ENCODE assay signal across 6 cellular contexts in the genomic region with DNA sequence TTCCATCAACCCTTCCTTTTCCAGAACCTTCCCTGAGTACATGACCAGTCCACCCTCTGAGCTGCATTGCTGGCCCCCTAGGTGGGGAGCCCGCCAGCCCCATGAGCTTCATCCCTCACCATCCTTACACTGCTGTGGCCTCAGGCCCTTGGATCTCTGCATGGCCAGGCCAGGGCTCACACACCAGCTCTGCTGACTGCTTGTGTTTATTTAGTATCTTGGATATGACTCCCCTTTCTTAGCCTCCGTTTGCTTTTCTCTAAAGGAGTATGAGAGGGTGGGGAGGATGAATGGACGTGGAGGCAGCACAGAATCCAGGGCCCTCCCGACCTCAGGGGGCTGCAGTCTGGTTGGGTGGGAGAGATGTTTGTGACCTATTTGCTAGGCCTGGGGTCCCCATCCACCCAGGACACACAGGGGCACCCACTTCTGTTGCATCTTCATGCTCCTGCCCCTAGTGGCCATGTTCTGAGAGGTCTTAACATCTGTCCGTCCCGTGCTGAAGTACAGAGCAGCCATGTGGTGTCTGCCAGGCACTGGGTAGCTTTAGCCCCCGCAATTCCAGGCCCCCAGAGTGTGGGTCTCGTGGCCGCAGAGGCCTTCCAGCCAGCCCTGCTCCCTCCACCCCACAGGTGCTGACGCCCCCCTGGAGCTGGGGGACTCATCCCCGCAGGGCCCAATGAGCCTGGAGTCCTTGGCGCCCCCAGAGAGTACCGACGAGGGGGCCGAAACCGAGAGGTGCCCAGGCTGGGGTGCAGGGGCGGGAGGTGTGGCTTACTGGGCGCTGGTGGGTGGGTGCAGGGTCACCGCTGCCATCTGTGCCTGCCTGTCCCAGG. TPM values are rescaled to one million over a fixed set of nuclear protein-coding genes. Genes with fewer than 3 reads are reported as not detected.
DNase-seq lines count a peak whose midpoint lies in the region; ATAC-seq, FAIRE-seq and TF ChIP-seq lines count a peak whose summit lies in the region.

No MANE protein-coding gene starts in this region.

- H3K56ac ChIP-seq in H1 (replicated peaks; ENCODE audit: insufficient read length, low read depth, low read length): no peak overlapping the region

- CTCF ChIA-PET in BJ (lab: Yijun Ruan, JAX) (interaction anchor here (0.9 to 1.6 kb wide), 3 partner anchors 12 to 65 kb away, joined by 3 to 4 read pairs (median 4); no protein-coding TSS in a partner anchor), H1 (lab: Charles Lee; ENCODE audit: partially characterized antibody) (interaction anchor here (0.5 to 2.5 kb wide), 14 partner anchors 9 to 685 kb away, joined by 3 to 15 read pairs (median 5); no protein-coding TSS in a partner anchor)

- peak in 1 of 2 experiments; percentile 9; a peak in 1 of 4 replicates for TF ChIP-seq RAD21 in H1 (IDR thresholded peaks at IDR 0.05 in 1 of 2, conservative IDR thresholded peaks at IDR 0.05 in 1 of 2; ENCODE audit: low read depth in 2 of 2, low read length in 2 of 2)

- H3K79me2 ChIP-seq in Loucy (ENCODE audit: insufficient read depth, low read length) (peaks cover 3% of the 10 kb centered on the region; the same call in 1 of the 2 replicates), H1 (ENCODE audit: control insufficient read depth in 1 of 2, insufficient read depth in 2 of 2, low read length in 2 of 2) (no peaks in the 10 kb centered on the region)

- peaks cover 7% of the 10 kb centered on the region for H3K4me1 ChIP-seq in Loucy (ENCODE audit: insufficient read depth, low read length, poor library complexity, severe bottlenecking)
- peaks cover 0 to 5% (median 1%) of the 10 kb centered on the region in 4 experiments; a peak in 1 of 7 replicates for H3K4me1 ChIP-seq in H1 (replicated peaks in 1 of 4; ENCODE audit: control insufficient read depth in 3 of 4, insufficient read depth in 4 of 4, low read length in 3 of 4)

- no peak overlapping the region for H4K5ac ChIP-seq in H1 (ENCODE audit: insufficient read length, low read depth, low read length)

- no peak overlapping the region for H3K23ac ChIP-seq in H1 (ENCODE audit: insufficient read length)

- no peaks in the 10 kb centered on the region for H3K27me3 ChIP-seq in BJ (ENCODE audit: control insufficient read depth, insufficient read depth, low read length)
- H3K27me3 ChIP-seq in Loucy (ENCODE audit: insufficient read depth, low read length, poor library complexity, severe bottlenecking): no peaks in the 10 kb centered on the region
- no peaks in the 10 kb centered on the region for H3K27me3 ChIP-seq in H1 (replicated peaks in 1 of 4; ENCODE audit: control insufficient read depth in 3 of 4, extremely low read depth in 1 of 4, insufficient read depth in 3 of 4, low read length in 3 of 4)

- no peak overlapping the region for H3K4ac ChIP-seq in H1 (replicated peaks; ENCODE audit: insufficient read length, low read depth, low read length)

- H3K4me3 ChIP-seq in BJ (ENCODE audit: low read depth, low read length): no peak overlapping the region
- no peak overlapping the region for H3K4me3 ChIP-seq in Loucy (ENCODE audit: low read length, poor library complexity, severe bottlenecking)
- no peak overlapping the region for H3K4me3 ChIP-seq in H1 (ENCODE audit: extremely low read depth in 1 of 4, insufficient read depth in 2 of 4, low read depth in 3 of 4, low read length in 4 of 4)
- H3K4me3 ChIP-seq in foreskin fibroblast (ENCODE audit: low read depth in 1 of 2, low read length in 2 of 2): no peak overlapping the region

- no peak overlapping the region for H3K14ac ChIP-seq in H1 (ENCODE audit: insufficient read length)

- peak overlapping the region; percentile 14; the same call in 1 of the 2 replicates for H4K8ac ChIP-seq in H1 (ENCODE audit: extremely low read depth, insufficient read depth, low read length)

- no peak for FAIRE-seq in H1 (lab: Jason Lieb, UNC)

- WGBS in H1 (ENCODE audit: extremely low coverage in 1 of 2, insufficient coverage in 1 of 2, insufficient read length in 1 of 2, insufficient replicate concordance in 2 of 2, low coverage in 1 of 2, low lambda C conversion rate in 2 of 2, missing lambda C conversion rate in 1 of 2), 2 experiments: 83% methylated on average over 19 of the region's 19 CpGs; no CpG with 5 or more reads in 1 of the 2 experiments

- no peaks in the 10 kb centered on the region for H3F3A ChIP-seq in Loucy (ENCODE audit: low read depth)

- H2AFZ ChIP-seq in Loucy (ENCODE audit: low read length): no peak overlapping the region
- no peak overlapping the region for H2AFZ ChIP-seq in H1 (ENCODE audit: low read length)

- H4K91ac ChIP-seq in H1 (replicated peaks; ENCODE audit: insufficient read length, low read length): no peak overlapping the region

- H2BK20ac ChIP-seq in H1 (ENCODE audit: low read length): peak overlapping the region; percentile 32; the same call in 1 of the 2 replicates

- no peak overlapping the region for H3K27ac ChIP-seq in H1 (ENCODE audit: low read depth, low read length)

- H2BK5ac ChIP-seq in H1 (ENCODE audit: low read depth, low read length): no peak overlapping the region

- POLR2A ChIA-PET in BJ (lab: Charles Lee) (no interaction called here), H1 (lab: Charles Lee; ENCODE audit: partially characterized antibody) (interaction anchor here (0.7 to 3.3 kb wide), 13 partner anchors 9 to 45 kb away, joined by 3 to 14 read pairs (median 4); partner anchors contain the start of gene RPS19)

- no peaks in the 10 kb centered on the region for H3K79me1 ChIP-seq in H1 (ENCODE audit: low read depth, low read length)

- TF ChIP-seq EP300 in H1 (IDR thresholded peaks at IDR 0.05; ENCODE audit: borderline replicate concordance in 1 of 2, low read depth in 2 of 2, low read length in 2 of 2): no peak

- H2BK15ac ChIP-seq in H1 (ENCODE audit: low read length): no peak overlapping the region

- no peak for TF ChIP-seq POLR2A in H1 (IDR thresholded peaks at IDR 0.05; ENCODE audit: control extremely low read depth in 1 of 2, low read depth in 2 of 2, low read length in 2 of 2)

- H2BK120ac ChIP-seq in H1 (replicated peaks; ENCODE audit: low read depth, low read length): no peak overlapping the region

- H3K18ac ChIP-seq in H1 (ENCODE audit: extremely low read depth, low read length): no peak overlapping the region

- H4K20me1 ChIP-seq in Loucy (ENCODE audit: insufficient read depth, low read length, poor library complexity, severe bottlenecking) (peaks cover 4% of the 10 kb centered on the region), H1 (replicated peaks in 1 of 2; ENCODE audit: control insufficient read depth in 1 of 2, insufficient read depth in 2 of 2, low read length in 2 of 2) (peaks cover 0 to 3% of the 10 kb centered on the region in 2 experiments)

- DNase-seq in BJ (ENCODE audit: low read depth) (no peak), H1 (ENCODE audit: low read depth in 1 of 2, low spot score in 2 of 2) (no peak), foreskin fibroblast (no peak)
- DNase-seq in effector CD4-positive, alpha-beta T cell: no peak

- H3K9ac ChIP-seq in Loucy (ENCODE audit: low read depth, low read length, poor library complexity, severe bottlenecking) (no peak overlapping the region), H1 (replicated peaks in 1 of 4; ENCODE audit: extremely low read depth in 1 of 4, low read depth in 3 of 4, low read length in 3 of 4) (no peak overlapping the region)

- no peak overlapping the region for H2BK12ac ChIP-seq in H1 (ENCODE audit: low read depth, low read length)

- no peak for ATAC-seq in GM18498 (IDR thresholded peaks at IDR 0.05; ENCODE audit: unreplicated experiment)

- no peaks in the 10 kb centered on the region for H3K9me2 ChIP-seq in Loucy (replicated peaks; ENCODE audit: low read depth, low read length)

- peak overlapping the region; percentile 39; the same call in 1 of the 2 replicates for H2AK5ac ChIP-seq in H1 (ENCODE audit: low read depth, low read length)

- peaks cover 41% of the 10 kb centered on the region for H3K36me3 ChIP-seq in BJ (ENCODE audit: control insufficient read depth, insufficient read depth, low read length)
- peaks cover 41% of the 10 kb centered on the region; the same call in 1 of the 2 replicates for H3K36me3 ChIP-seq in Loucy (ENCODE audit: insufficient read depth, low read length)
- peaks cover 0 to 4% (median 2%) of the 10 kb centered on the region in 4 experiments; a peak in 3 of 8 replicates for H3K36me3 ChIP-seq in H1 (ENCODE audit: control insufficient read depth in 2 of 4, insufficient read depth in 4 of 4, low read length in 3 of 4)

- peak; percentile 25; the same call in 1 of the 2 replicates for TF ChIP-seq CTCF in BJ (IDR thresholded peaks at IDR 0.05; ENCODE audit: insufficient read depth, low read depth, low read length)
- peak; percentile 49 for TF ChIP-seq CTCF in Loucy (conservative IDR thresholded peaks at IDR 0.05; ENCODE audit: low read length)
- peak; percentile 32 to 65 (median 64) for TF ChIP-seq CTCF in H1 (IDR thresholded peaks at IDR 0.05; ENCODE audit: control extremely low read depth in 1 of 3, insufficient read depth in 1 of 3, low read depth in 1 of 3, low read length in 3 of 3)
- no peak for TF ChIP-seq CTCF in foreskin fibroblast (IDR thresholded peaks at IDR 0.05; ENCODE audit: low read depth, low read length)

- no peaks in the 10 kb centered on the region for H3K23me2 ChIP-seq in H1 (ENCODE audit: low read depth, low read length)

- no peak overlapping the region for H3K4me2 ChIP-seq in Loucy (ENCODE audit: low read depth, low read length, poor library complexity, severe bottlenecking)
- H3K4me2 ChIP-seq in H1 (ENCODE audit: insufficient read depth in 1 of 2, low read depth in 2 of 2, low read length in 2 of 2): no peak overlapping the region

- no peaks in the 10 kb centered on the region for H3K9me3 ChIP-seq in Loucy (ENCODE audit: insufficient read depth, low read depth, low read length)
- H3K9me3 ChIP-seq in H1 (ENCODE audit: insufficient read depth in 2 of 2, low read depth in 1 of 2, low read length in 1 of 2): no peaks in the 10 kb centered on the region

RNA-seq across cellular contexts. Expression of gene ARHGEF1, which starts 13.0 kb away (rescaled TPM):
- polyA plus RNA-seq in BJ (2011; rRNA removed) (24.4 and 41.0 TPM in 2 replicates), H1 (2011; rRNA removed) (23.0 and 41.1 TPM in 2 replicates)
- polyA minus RNA-seq in BJ (2011; rRNA and poly(A)+ RNA removed): 19.2 and 22.2 TPM in 2 replicates
- total RNA-seq in H1 (2021; fragmentation: NEBNext Ultra II Directional; extraction: Animal tissue kit (Norgen Biotek cat#: 25700)): 49.0 and 54.6 TPM in 2 replicates
- polyA plus RNA-seq in H1 (2011; cell fraction: cytosol; rRNA removed): 35.9 TPM
- 95.3 TPM for polyA plus RNA-seq in H1 (2011; cell fraction: nucleus; rRNA removed)
- 38.4 to 51.0 TPM (median 48.8 TPM) in 4 replicates for polyA plus RNA-seq in H1 (2012, experiment 1 of 2)
- 35.5 TPM for polyA plus RNA-seq in H1 (2012, experiment 2 of 2)
- 49.6 TPM for polyA plus RNA-seq in H1 (2013, experiment 1 of 2)
- polyA plus RNA-seq in H1 (2013, experiment 2 of 2): 44.9 TPM
- 9.4 and 11.0 TPM in 2 replicates for polyA minus RNA-seq in H1 (2011; rRNA and poly(A)+ RNA removed)
- polyA minus RNA-seq in H1 (2011; cell fraction: cytosol; rRNA and poly(A)+ RNA removed): 25.5 TPM
- 34.6 TPM for polyA minus RNA-seq in H1 (2011; cell fraction: nucleus; rRNA and poly(A)+ RNA removed)

RNA-seq across cellular contexts. Expression of gene CD79A, which starts 18.9 kb away (rescaled TPM):
- polyA plus RNA-seq in BJ (2011; rRNA removed) (0.17 and 0.37 TPM in 2 replicates), H1 (2011; rRNA removed) (0.77 and 0.83 TPM in 2 replicates)
- 0.21 TPM in 1 of 2 replicates, not detected in the other for polyA minus RNA-seq in BJ (2011; rRNA and poly(A)+ RNA removed)
- 0.54 TPM in 1 of 2 replicates, not detected in the other for total RNA-seq in H1 (2021; fragmentation: NEBNext Ultra II Directional; extraction: Animal tissue kit (Norgen Biotek cat#: 25700))
- polyA plus RNA-seq in H1 (2011; cell fraction: cytosol; rRNA removed): 0.49 TPM
- 0.91 TPM for polyA plus RNA-seq in H1 (2011; cell fraction: nucleus; rRNA removed)
- 0.28 to 1.0 TPM (median 0.52 TPM) in 3 of 4 replicates, not detected in the other for polyA plus RNA-seq in H1 (2012, experiment 1 of 2)
- 0.55 TPM for polyA plus RNA-seq in H1 (2012, experiment 2 of 2)
- 0.59 TPM for polyA plus RNA-seq in H1 (2013, experiment 1 of 2)
- polyA plus RNA-seq in H1 (2013, experiment 2 of 2): 0.68 TPM
- not detected in 2 replicates for polyA minus RNA-seq in H1 (2011; rRNA and poly(A)+ RNA removed)
- not detected for polyA minus RNA-seq in H1 (2011; cell fraction: cytosol; rRNA and poly(A)+ RNA removed)
- polyA minus RNA-seq in H1 (2011; cell fraction: nucleus; rRNA and poly(A)+ RNA removed): not detected

RNA-seq across cellular contexts. Expression of gene ERFL, which starts 32.3 kb away (rescaled TPM):
- polyA plus RNA-seq in BJ (2011; rRNA removed) (0.04 TPM in 2 replicates), H1 (2011; rRNA removed) (0.08 and 0.12 TPM in 2 replicates)
- not detected in 2 replicates for polyA minus RNA-seq in BJ (2011; rRNA and poly(A)+ RNA removed)
- total RNA-seq in H1 (2021; fragmentation: NEBNext Ultra II Directional; extraction: Animal tissue kit (Norgen Biotek cat#: 25700)): not detected in 2 replicates
- 0.03 TPM for polyA plus RNA-seq in H1 (2011; cell fraction: cytosol; rRNA removed)
- 0.33 TPM for polyA plus RNA-seq in H1 (2011; cell fraction: nucleus; rRNA removed)
- polyA plus RNA-seq in H1 (2012, experiment 1 of 2): 0.08 to 0.16 TPM (median 0.10 TPM) in 3 of 4 replicates, not detected in the other
- polyA plus RNA-seq in H1 (2012, experiment 2 of 2): not detected
- 0.02 TPM for polyA plus RNA-seq in H1 (2013, experiment 1 of 2)
- polyA plus RNA-seq in H1 (2013, experiment 2 of 2): 0.06 TPM
- not detected in 2 replicates for polyA minus RNA-seq in H1 (2011; rRNA and poly(A)+ RNA removed)
- not detected for polyA minus RNA-seq in H1 (2011; cell fraction: cytosol; rRNA and poly(A)+ RNA removed)
- polyA minus RNA-seq in H1 (2011; cell fraction: nucleus; rRNA and poly(A)+ RNA removed): not detected

RNA-seq across cellular contexts. Expression of gene RPS19, which starts 35.9 kb away (rescaled TPM):
- 1,209 and 1,864 TPM in 2 replicates for polyA plus RNA-seq in BJ (2011; rRNA removed)
- 1,289 and 2,092 TPM in 2 replicates for polyA minus RNA-seq in BJ (2011; rRNA and poly(A)+ RNA removed)
- 2,817 and 2,831 TPM in 2 replicates for total RNA-seq in H1 (2021; fragmentation: NEBNext Ultra II Directional; extraction: Animal tissue kit (Norgen Biotek cat#: 25700))
- 5,751 and 9,112 TPM in 2 replicates for polyA plus RNA-seq in H1 (2011; rRNA removed)
- 5,170 TPM for polyA plus RNA-seq in H1 (2011; cell fraction: cytosol; rRNA removed)
- 1,732 TPM for polyA plus RNA-seq in H1 (2011; cell fraction: nucleus; rRNA removed)
- polyA plus RNA-seq in H1 (2012, experiment 1 of 2): 3,684 to 5,048 TPM (median 4,659 TPM) in 4 replicates
- polyA plus RNA-seq in H1 (2012, experiment 2 of 2): 6,526 TPM
- 3,247 TPM for polyA plus RNA-seq in H1 (2013, experiment 1 of 2)
- 3,131 TPM for polyA plus RNA-seq in H1 (2013, experiment 2 of 2)
- 334 and 573 TPM in 2 replicates for polyA minus RNA-seq in H1 (2011; rRNA and poly(A)+ RNA removed)
- polyA minus RNA-seq in H1 (2011; cell fraction: cytosol; rRNA and poly(A)+ RNA removed): 1,472 TPM
- 675 TPM for polyA minus RNA-seq in H1 (2011; cell fraction: nucleus; rRNA and poly(A)+ RNA removed)

RNA-seq across cellular contexts. Expression of gene DMRTC2, which starts 51.1 kb away (rescaled TPM):
- polyA plus RNA-seq in BJ (2011; rRNA removed) (not detected in 2 replicates), H1 (2011; rRNA removed) (not detected in 2 replicates)
- not detected in 2 replicates for polyA minus RNA-seq in BJ (2011; rRNA and poly(A)+ RNA removed)
- not detected in 2 replicates for total RNA-seq in H1 (2021; fragmentation: NEBNext Ultra II Directional; extraction: Animal tissue kit (Norgen Biotek cat#: 25700))
- polyA plus RNA-seq in H1 (2011; cell fraction: cytosol; rRNA removed): not detected
- polyA plus RNA-seq in H1 (2011; cell fraction: nucleus; rRNA removed): not detected
- polyA plus RNA-seq in H1 (2012, experiment 1 of 2): not detected in 4 replicates
- polyA plus RNA-seq in H1 (2012, experiment 2 of 2): not detected
- polyA plus RNA-seq in H1 (2013, experiment 1 of 2): 0.04 TPM
- not detected for polyA plus RNA-seq in H1 (2013, experiment 2 of 2)
- not detected in 2 replicates for polyA minus RNA-seq in H1 (2011; rRNA and poly(A)+ RNA removed)
- polyA minus RNA-seq in H1 (2011; cell fraction: cytosol; rRNA and poly(A)+ RNA removed): not detected
- polyA minus RNA-seq in H1 (2011; cell fraction: nucleus; rRNA and poly(A)+ RNA removed): not detected
